Comparison of ENCODE assay signal across 1 cellular context in genomic region chr19:41811036-41811435, GRCh38.
TF ChIP-seq lines count a peak whose summit lies in the region.

No MANE protein-coding gene starts in this region.

TF ChIP-seq in GM23338, 12 proteins besides CTCF, POLR2A, EP300 and RAD21 (continued from another document):
- TF ChIP-seq, protein P1, sequence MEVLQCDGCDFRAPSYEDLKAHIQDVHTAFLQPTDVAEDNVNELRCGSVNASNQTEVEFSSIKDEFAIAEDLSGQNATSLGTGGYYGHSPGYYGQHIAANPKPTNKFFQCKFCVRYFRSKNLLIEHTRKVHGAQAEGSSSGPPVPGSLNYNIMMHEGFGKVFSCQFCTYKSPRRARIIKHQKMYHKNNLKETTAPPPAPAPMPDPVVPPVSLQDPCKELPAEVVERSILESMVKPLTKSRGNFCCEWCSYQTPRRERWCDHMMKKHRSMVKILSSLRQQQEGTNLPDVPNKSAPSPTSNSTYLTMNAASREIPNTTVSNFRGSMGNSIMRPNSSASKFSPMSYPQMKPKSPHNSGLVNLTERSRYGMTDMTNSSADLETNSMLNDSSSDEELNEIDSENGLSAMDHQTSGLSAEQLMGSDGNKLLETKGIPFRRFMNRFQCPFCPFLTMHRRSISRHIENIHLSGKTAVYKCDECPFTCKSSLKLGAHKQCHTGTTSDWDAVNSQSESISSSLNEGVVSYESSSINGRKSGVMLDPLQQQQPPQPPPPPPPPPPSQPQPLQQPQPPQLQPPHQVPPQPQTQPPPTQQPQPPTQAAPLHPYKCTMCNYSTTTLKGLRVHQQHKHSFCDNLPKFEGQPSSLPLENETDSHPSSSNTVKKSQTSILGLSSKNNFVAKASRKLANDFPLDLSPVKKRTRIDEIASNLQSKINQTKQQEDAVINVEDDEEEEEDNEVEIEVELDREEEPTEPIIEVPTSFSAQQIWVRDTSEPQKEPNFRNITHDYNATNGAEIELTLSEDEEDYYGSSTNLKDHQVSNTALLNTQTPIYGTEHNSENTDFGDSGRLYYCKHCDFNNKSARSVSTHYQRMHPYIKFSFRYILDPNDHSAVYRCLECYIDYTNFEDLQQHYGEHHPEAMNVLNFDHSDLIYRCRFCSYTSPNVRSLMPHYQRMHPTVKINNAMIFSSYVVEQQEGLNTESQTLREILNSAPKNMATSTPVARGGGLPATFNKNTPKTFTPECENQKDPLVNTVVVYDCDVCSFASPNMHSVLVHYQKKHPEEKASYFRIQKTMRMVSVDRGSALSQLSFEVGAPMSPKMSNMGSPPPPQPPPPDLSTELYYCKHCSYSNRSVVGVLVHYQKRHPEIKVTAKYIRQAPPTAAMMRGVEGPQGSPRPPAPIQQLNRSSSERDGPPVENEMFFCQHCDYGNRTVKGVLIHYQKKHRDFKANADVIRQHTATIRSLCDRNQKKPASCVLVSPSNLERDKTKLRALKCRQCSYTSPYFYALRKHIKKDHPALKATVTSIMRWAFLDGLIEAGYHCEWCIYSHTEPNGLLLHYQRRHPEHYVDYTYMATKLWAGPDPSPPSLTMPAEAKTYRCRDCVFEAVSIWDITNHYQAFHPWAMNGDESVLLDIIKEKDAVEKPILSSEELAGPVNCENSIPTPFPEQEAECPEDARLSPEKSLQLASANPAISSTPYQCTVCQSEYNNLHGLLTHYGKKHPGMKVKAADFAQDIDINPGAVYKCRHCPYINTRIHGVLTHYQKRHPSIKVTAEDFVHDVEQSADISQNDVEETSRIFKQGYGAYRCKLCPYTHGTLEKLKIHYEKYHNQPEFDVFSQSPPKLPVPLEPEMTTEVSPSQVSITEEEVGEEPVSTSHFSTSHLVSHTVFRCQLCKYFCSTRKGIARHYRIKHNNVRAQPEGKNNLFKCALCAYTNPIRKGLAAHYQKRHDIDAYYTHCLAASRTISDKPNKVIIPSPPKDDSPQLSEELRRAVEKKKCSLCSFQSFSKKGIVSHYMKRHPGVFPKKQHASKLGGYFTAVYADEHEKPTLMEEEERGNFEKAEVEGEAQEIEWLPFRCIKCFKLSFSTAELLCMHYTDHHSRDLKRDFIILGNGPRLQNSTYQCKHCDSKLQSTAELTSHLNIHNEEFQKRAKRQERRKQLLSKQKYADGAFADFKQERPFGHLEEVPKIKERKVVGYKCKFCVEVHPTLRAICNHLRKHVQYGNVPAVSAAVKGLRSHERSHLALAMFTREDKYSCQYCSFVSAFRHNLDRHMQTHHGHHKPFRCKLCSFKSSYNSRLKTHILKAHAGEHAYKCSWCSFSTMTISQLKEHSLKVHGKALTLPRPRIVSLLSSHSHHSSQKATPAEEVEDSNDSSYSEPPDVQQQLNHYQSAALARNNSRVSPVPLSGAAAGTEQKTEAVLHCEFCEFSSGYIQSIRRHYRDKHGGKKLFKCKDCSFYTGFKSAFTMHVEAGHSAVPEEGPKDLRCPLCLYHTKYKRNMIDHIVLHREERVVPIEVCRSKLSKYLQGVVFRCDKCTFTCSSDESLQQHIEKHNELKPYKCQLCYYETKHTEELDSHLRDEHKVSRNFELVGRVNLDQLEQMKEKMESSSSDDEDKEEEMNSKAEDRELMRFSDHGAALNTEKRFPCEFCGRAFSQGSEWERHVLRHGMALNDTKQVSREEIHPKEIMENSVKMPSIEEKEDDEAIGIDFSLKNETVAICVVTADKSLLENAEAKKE (CRISPR knock-in tag; IDR thresholded peaks at IDR 0.05): no peak
- no peak for TF ChIP-seq REST (IDR thresholded peaks at IDR 0.05; ENCODE audit: unreplicated experiment)
TF ChIP-seq in GM23338: peak in this region for 0.
